Comparison of ENCODE assay signal across 8 cellular contexts in genomic region chr17:58756246-58757161, GRCh38. TPM values are rescaled to one million over a fixed set of nuclear protein-coding genes. Genes with fewer than 3 reads are reported as not detected.
DNase-seq lines count a peak whose midpoint lies in the region; ATAC-seq and TF ChIP-seq lines count a peak whose summit lies in the region.

No MANE protein-coding gene starts in this region.

- ATAC-seq in HG03196 (IDR thresholded peaks at IDR 0.05; ENCODE audit: unreplicated experiment) (no peak), GM18498 (IDR thresholded peaks at IDR 0.05; ENCODE audit: unreplicated experiment) (no peak)

- TF ChIP-seq CTCF in fibroblast of pulmonary artery (IDR thresholded peaks at IDR 0.05; ENCODE audit: low read length, missing control alignments) (no peak), nephron (IDR thresholded peaks at IDR 0.05; ENCODE audit: unreplicated experiment in 3 of 3) (no peak)

- H3K27ac Mint-ChIP-seq in IgD-negative memory B cell: peak overlapping the region in 1 of 3 donors; percentile 89
- no peak overlapping the region for H3K27ac Mint-ChIP-seq in activated CD4-positive, alpha-beta memory T cell treated with anti-CD3 and anti-CD28 coated beads, Interleukin-2, amount 10 ng/mL, durations not matched to agents 7 days and 5 days
- peak overlapping the region in 1 of 3 experiments; percentile 2 for H3K27ac Mint-ChIP-seq in nephron

- peak overlapping the region; percentile 62 for H3K4me3 ChIP-seq in fibroblast of pulmonary artery (replicated peaks; ENCODE audit: low read depth, low read length)

- peaks cover 39% of the 10 kb centered on the region for H3K27me3 Mint-ChIP-seq in IgD-negative memory B cell
- H3K27me3 Mint-ChIP-seq in activated CD4-positive, alpha-beta memory T cell treated with anti-CD3 and anti-CD28 coated beads, Interleukin-2, amount 10 ng/mL, durations not matched to agents 7 days and 5 days: peaks cover 67% of the 10 kb centered on the region
- peaks cover 6% of the 10 kb centered on the region for H3K27me3 Mint-ChIP-seq in nephron (ENCODE audit: low read depth)

- H3K4me3 Mint-ChIP-seq in IgD-negative memory B cell (peak overlapping the region; percentile 84 to 96 (median 91)), nephron (peak overlapping the region; percentile 92 to 97 (median 96))
- peak overlapping the region; percentile 75 for H3K4me3 Mint-ChIP-seq in activated CD4-positive, alpha-beta memory T cell treated with anti-CD3 and anti-CD28 coated beads, Interleukin-2, amount 10 ng/mL, durations not matched to agents 7 days and 5 days

- H3K9me3 Mint-ChIP-seq in IgD-negative memory B cell: peaks cover 0 to 6% (median 0%) of the 10 kb centered on the region in 3 donors
- H3K9me3 Mint-ChIP-seq in activated CD4-positive, alpha-beta memory T cell treated with anti-CD3 and anti-CD28 coated beads, Interleukin-2, amount 10 ng/mL, durations not matched to agents 7 days and 5 days: no peaks in the 10 kb centered on the region
- H3K9me3 Mint-ChIP-seq in nephron: no peaks in the 10 kb centered on the region

- DNase-seq in DMS 273 (lab: John Stamatoyannopoulos, UW; ENCODE audit: unreplicated experiment) (peak; percentile 71), fibroblast of pulmonary artery (ENCODE audit: low read depth) (peak; percentile 4), SKM-1 treated with dmso at 0.1 percent for 144 hours (lab: John Stamatoyannopoulos, UW; ENCODE audit: unreplicated experiment) (no peak)
- DNase-seq in activated CD4-positive, alpha-beta memory T cell treated with anti-CD3 and anti-CD28 coated beads, Interleukin-2, amount 10 ng/mL, durations not matched to agents 7 days and 5 days: peak; percentile 20

- CTCF ChIA-PET in activated CD4-positive, alpha-beta memory T cell treated with anti-CD3 and anti-CD28 coated beads, Interleukin-2, amount 10 ng/mL, durations not matched to agents 7 days and 5 days (lab: Charles Lee): interaction anchor here (0.5 to 1.8 kb wide), 3 partner anchors 169 to 249 kb away, joined by 3 to 4 read pairs (median 4); no protein-coding TSS in a partner anchor

- H3K36me3 Mint-ChIP-seq in IgD-negative memory B cell (peaks cover 3% of the 10 kb centered on the region), nephron (ENCODE audit: low read depth) (no peaks in the 10 kb centered on the region)
- H3K36me3 Mint-ChIP-seq in activated CD4-positive, alpha-beta memory T cell treated with anti-CD3 and anti-CD28 coated beads, Interleukin-2, amount 10 ng/mL, durations not matched to agents 7 days and 5 days (ENCODE audit: low read depth): peaks cover 4% of the 10 kb centered on the region

- H3K4me1 Mint-ChIP-seq in IgD-negative memory B cell (peaks cover 5 to 14% (median 9%) of the 10 kb centered on the region in 3 donors), nephron (peaks cover 16% of the 10 kb centered on the region)
- H3K4me1 Mint-ChIP-seq in activated CD4-positive, alpha-beta memory T cell treated with anti-CD3 and anti-CD28 coated beads, Interleukin-2, amount 10 ng/mL, durations not matched to agents 7 days and 5 days: peaks cover 11% of the 10 kb centered on the region

- POLR2A ChIA-PET in activated CD4-positive, alpha-beta memory T cell treated with anti-CD3 and anti-CD28 coated beads, Interleukin-2, amount 10 ng/mL, durations not matched to agents 7 days and 5 days (lab: Charles Lee): interaction anchor here (0.8 to 3.5 kb wide), 3 partner anchors 97 to 238 kb away, joined by 3 to 26 read pairs (median 3); no protein-coding TSS in a partner anchor

RNA-seq across cellular contexts. Expression of gene PPM1E, which starts 0.8 kb away (rescaled TPM):
- polyA plus RNA-seq in IgD-negative memory B cell: not detected
- under 1 TPM in 1 of 2 experiments, not detected in 1; 0.03 TPM for total RNA-seq in activated CD4-positive, alpha-beta memory T cell treated with anti-CD3 and anti-CD28 coated beads, Interleukin-2, amount 10 ng/mL, durations not matched to agents 7 days and 5 days
